Comparison of ENCODE assay signal across 27 cellular contexts in the genomic region with DNA sequence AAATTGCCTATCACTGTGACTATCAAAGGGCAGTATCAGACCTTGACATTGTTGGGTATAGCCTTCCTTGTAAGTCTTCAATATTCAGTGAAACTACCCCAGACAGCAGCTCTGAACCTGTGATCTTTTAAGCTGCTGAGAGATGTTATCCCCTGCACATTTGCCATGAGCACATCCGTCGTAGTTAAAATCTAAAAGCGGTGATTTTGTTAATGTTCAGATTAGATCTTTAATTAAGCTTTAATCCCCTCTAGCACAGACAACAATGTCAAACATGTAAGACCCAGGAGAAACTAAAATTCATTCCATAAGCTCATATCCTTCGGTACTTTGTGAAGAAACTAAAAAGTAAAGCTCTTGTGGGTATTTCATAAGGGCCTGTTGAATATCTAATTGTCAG.
"Had no signal": no experiment of that assay in that cellular context is flagged by ENCODE, and none has a peak within 500 bp of the region (broad histone marks: within the 10 kb centered on the region; RNA-seq: fewer than 3 reads in every experiment).

No MANE protein-coding gene starts in this region.

- H3K27me3 ChIP-seq: neutrophil, pancreas, right lobe of liver, sigmoid colon, stomach, thyroid gland, tibial nerve, upper lobe of left lung, vagina had no signal

- ATAC-seq: naive thymus-derived CD8-positive, alpha-beta T cell; natural killer cell treated with Interleukin-12 subunit alpha and Interleukin-12 subunit beta and Interleukin-15 and Interleukin-18, amount 100 ng/mL, for 72 hours; pancreas; right cardiac atrium; right lobe of liver; stimulated activated effector memory CD8-positive, alpha-beta T cell treated with anti-CD3 and anti-CD28 coated beads, Interleukin-12 subunit alpha, Interleukin-12 subunit beta, amount 100 ng/mL, for 72 hours; stimulated activated naive B cell treated with anti-CD40 and anti-IgM and Interleukin-4, amounts not matched to agents 10 μg/mL and 1 μg/mL and 100 μg/mL, for 72 hours had no signal

- DNase-seq: naive thymus-derived CD8-positive, alpha-beta T cell; nephron progenitor cell; nucleus accumbens; pancreas; retina; right cardiac atrium; right lobe of liver; sigmoid colon; small intestine; stimulated activated CD4-positive, alpha-beta T cell treated with anti-CD3 and anti-CD28 coated beads, Interleukin-15, amount 100 ng/mL, for 24 hours; stimulated activated CD4-positive, alpha-beta T cell treated with anti-CD3 and anti-CD28 coated beads, Interleukin-2, amount 100 ng/mL, for 24 hours; stimulated activated CD4-positive, alpha-beta T cell treated with anti-CD3 and anti-CD28 coated beads, Interleukin-2, amount 100 ng/mL, for 48 hours; stimulated activated CD4-positive, alpha-beta T cell treated with anti-CD3 and anti-CD28 coated beads, Interleukin-4, amount 100 ng/mL, for 24 hours; stimulated activated naive B cell treated with anti-CD40 and anti-IgM and Interleukin-4, amounts not matched to agents 10 μg/mL and 1 μg/mL and 100 μg/mL, for 72 hours; stimulated activated naive CD4-positive, alpha-beta T cell treated with Interleukin-2 at 50 U/mL for 16 hours; stomach; thyroid gland; trophoblast cell; upper lobe of left lung had no signal

- FAIRE-seq: pancreas, small intestine, urothelium cell line had no signal

- H3K9me3 ChIP-seq: neutrophil, pancreas, prostate gland, right lobe of liver, sigmoid colon, thoracic aorta, thyroid gland, tibial nerve, upper lobe of left lung, vagina had no signal

- H3K4me3 ChIP-seq: pancreas, prostate gland, right lobe of liver, sigmoid colon, stomach, thoracic aorta, thyroid gland, tibial nerve, upper lobe of left lung, vagina had no signal

- H3K4me1 ChIP-seq: pancreas, prostate gland, right lobe of liver, sigmoid colon, stomach, thyroid gland, tibial nerve, upper lobe of left lung, vagina had no signal

- H3K36me3 ChIP-seq: neutrophil, pancreas, prostate gland, right lobe of liver, sigmoid colon, stomach, thoracic aorta, thyroid gland, tibial nerve, upper lobe of left lung, vagina had no signal

- H3K27ac ChIP-seq: neutrophil, pancreas, prostate gland, right lobe of liver, sigmoid colon, stomach, thoracic aorta, thyroid gland, tibial nerve, upper lobe of left lung, vagina had no signal
